Comparison of ENCODE assay signal across 11 cellular contexts in genomic region chr22:50600967-50601668, GRCh38. TPM values are rescaled to one million over a fixed set of nuclear protein-coding genes. Genes with fewer than 3 reads are reported as not detected.
DNase-seq lines count a peak whose midpoint lies in the region; ATAC-seq and TF ChIP-seq lines count a peak whose summit lies in the region.
"Had no signal": no experiment of that assay in that cellular context is flagged by ENCODE, and none has a peak within 500 bp of the region (broad histone marks: within the 10 kb centered on the region; RNA-seq: fewer than 3 reads in every experiment).

No MANE protein-coding gene starts in this region.

- ATAC-seq in GM23338 (no peak; the same call in 2 of the 3 replicates), HG03025 (IDR thresholded peaks at IDR 0.05; ENCODE audit: low FRiP score, unreplicated experiment) (no peak), HG02973 (IDR thresholded peaks at IDR 0.05; ENCODE audit: unreplicated experiment) (no peak)

- H3K4me2 ChIP-seq in GM23338 = peak overlapping the region; percentile 75

- H3K4me1 Mint-ChIP-seq in GM23338 (peaks cover 16% of the 10 kb centered on the region), MCF 10A (ENCODE audit: insufficient read depth, unreplicated experiment) (no peaks in the 10 kb centered on the region), nephron (peaks cover 14% of the 10 kb centered on the region)

- H3K9me2 ChIP-seq in GM23338 (ENCODE audit: insufficient read depth) = no peaks in the 10 kb centered on the region

- no peaks in the 10 kb centered on the region for H3F3A ChIP-seq in GM23338 (replicated peaks; ENCODE audit: low read depth)

- H3K4me3 Mint-ChIP-seq in GM23338 (peak overlapping the region; percentile 63), MCF 10A (ENCODE audit: unreplicated experiment) (peak overlapping the region; percentile 58), nephron (peak overlapping the region; percentile 67 to 88 (median 76))

- no peak for TF ChIP-seq CTCF in A673 (conservative IDR thresholded peaks at IDR 0.05; ENCODE audit: low read depth, low read length)
- TF ChIP-seq CTCF in GM23338 (conservative IDR thresholded peaks at IDR 0.05; ENCODE audit: low read depth in 2 of 2) = no peak
- no peak for TF ChIP-seq CTCF in MCF 10A (IDR thresholded peaks at IDR 0.05; ENCODE audit: unreplicated experiment)
- no peak for TF ChIP-seq CTCF in nephron (IDR thresholded peaks at IDR 0.05; ENCODE audit: unreplicated experiment in 3 of 3)

- DNase-seq in A673 (ENCODE audit: low spot score) (no peak), GM23338 (ENCODE audit: low spot score) (no peak), MCF 10A (ENCODE audit: unreplicated experiment) (no peak), SIG-M5 treated with dmso at 0.1 percent for 504 hours (lab: John Stamatoyannopoulos, UW; ENCODE audit: unreplicated experiment) (no peak)
- no peak for DNase-seq in activated CD8-positive, alpha-beta memory T cell treated with anti-CD3 and anti-CD28 coated beads, Interleukin-2, amount 50 U/mL, for 48 hours
- DNase-seq: activated CD4-positive, alpha-beta T cell treated with anti-CD3 and anti-CD28 coated beads, Interleukin-2, amount 50 U/mL, for 1 hour; NCI-H2081 treated with DMSO at 0.1 percent for 48 hours had no signal

- CTCF ChIA-PET in A673 (lab: Charles Lee) = interaction anchor here (0.5 kb wide), 1 partner anchor 19 kb away, joined by 3 read pairs; no protein-coding TSS in a partner anchor
- CTCF ChIA-PET in MCF 10A (lab: Yijun Ruan, JAX) = no interaction called here

- H4K20me1 ChIP-seq in GM23338 (replicated peaks; ENCODE audit: insufficient read depth) = no peaks in the 10 kb centered on the region; the same call in 1 of the 2 replicates

- POLR2A ChIA-PET in A673 (lab: Charles Lee; ENCODE audit: low non-redundant PET) = no interaction called here
- POLR2A ChIA-PET in MCF 10A (lab: Yijun Ruan, JAX) = interaction anchor here (2.6 kb wide), 1 partner anchor 20 kb away, joined by 5 read pairs; no protein-coding TSS in a partner anchor

- BruUV-seq in A673 (replicated peaks; lab: Mats Ljungman, UMichigan) (no TSS peak), MCF 10A (replicated peaks; lab: Mats Ljungman, UMichigan) (no TSS peak)

- 0 out of 3 replicates have a peak, but pooled peaks cover 3% of the 10 kb centered on the region for H3K9me3 Mint-ChIP-seq in GM23338
- no peaks in the 10 kb centered on the region for H3K9me3 Mint-ChIP-seq in MCF 10A (ENCODE audit: unreplicated experiment)
- H3K9me3 Mint-ChIP-seq in nephron = no peaks in the 10 kb centered on the region

- H3K27ac ChIP-seq in A673 (ENCODE audit: low read depth, low read length, poor library complexity, severe bottlenecking) (no peak overlapping the region), GM23338 (ENCODE audit: low read depth) (no peak overlapping the region)

- H3K36me3 Mint-ChIP-seq in GM23338 (ENCODE audit: low read depth) (peaks cover 3% of the 10 kb centered on the region; the same call in 1 of the 3 replicates), MCF 10A (ENCODE audit: insufficient read depth, unreplicated experiment) (peaks cover 6% of the 10 kb centered on the region), nephron (ENCODE audit: low read depth) (peaks cover 10% of the 10 kb centered on the region)

- intact Hi-C loops in A673 (cut with micrococcal nuclease; ENCODE audit: unreplicated experiment) (loop anchor here (10.0 kb wide), 1 partner anchor 56 kb away; the partner anchor contains the start of gene KLHDC7B), MCF 10A (cut with micrococcal nuclease) (no loop called here)

- no peaks in the 10 kb centered on the region for H3K36me3 ChIP-seq in A673 (ENCODE audit: insufficient read depth, low read length, poor library complexity, severe bottlenecking)
- no peaks in the 10 kb centered on the region for H3K36me3 ChIP-seq in GM23338 (ENCODE audit: insufficient read depth)

- no peaks in the 10 kb centered on the region for H3K79me2 ChIP-seq in GM23338 (replicated peaks; ENCODE audit: insufficient read depth)

- H3K4me1 ChIP-seq in A673 (ENCODE audit: insufficient read depth, low read length, poor library complexity, severe bottlenecking) (no peaks in the 10 kb centered on the region), GM23338 (ENCODE audit: insufficient read depth) (no peaks in the 10 kb centered on the region; the same call in 1 of the 2 replicates)

- H3K9me3 ChIP-seq in A673 (ENCODE audit: low read depth, low read length, poor library complexity, severe bottlenecking) = no peaks in the 10 kb centered on the region

- peaks cover 64% of the 10 kb centered on the region for H3K27me3 Mint-ChIP-seq in GM23338 (ENCODE audit: insufficient read depth, low read depth, poor library complexity)
- peaks cover 13% of the 10 kb centered on the region for H3K27me3 Mint-ChIP-seq in MCF 10A (ENCODE audit: insufficient read depth, unreplicated experiment)
- H3K27me3 Mint-ChIP-seq in nephron (ENCODE audit: low read depth) = peaks cover 28% of the 10 kb centered on the region

- H3K4me3 ChIP-seq in A673 (ENCODE audit: low read depth, low read length, poor library complexity, severe bottlenecking) (peak overlapping the region; percentile 51), GM23338 (peak overlapping the region; percentile 55)

- H3K27me3 ChIP-seq in A673 (replicated peaks; ENCODE audit: insufficient read depth, low read depth, low read length, poor library complexity) = no peaks in the 10 kb centered on the region
- peaks cover 91% of the 10 kb centered on the region for H3K27me3 ChIP-seq in GM23338 (ENCODE audit: insufficient read depth)

- no peak overlapping the region for H3K27ac Mint-ChIP-seq in GM23338
- H3K27ac Mint-ChIP-seq in MCF 10A (ENCODE audit: low read depth, unreplicated experiment) = no peak overlapping the region
- H3K27ac Mint-ChIP-seq in nephron = no peak overlapping the region

- no peak overlapping the region for H2AFZ ChIP-seq in GM23338

TF ChIP-seq in GM23338, 12 proteins besides CTCF, POLR2A, EP300 and RAD21:
- TF ChIP-seq EZH2 (IDR thresholded peaks at IDR 0.05; ENCODE audit: low read depth, unreplicated experiment) = peak; percentile 69
- no peak for TF ChIP-seq ETS1 (IDR thresholded peaks at IDR 0.05)
TF ChIP-seq in GM23338: peak in this region for 1.

RNA-seq across cellular contexts. Expression of gene MAPK8IP2, which starts 0.5 kb away (rescaled TPM):
- total RNA-seq in A673 (2021) (7.8 and 11.5 TPM in 2 replicates), MCF 10A (2022) (1.2 and 2.5 TPM in 2 replicates)
- total RNA-seq in GM23338 (2014; rRNA removed; shearing (Covaris generic)) = 2.8 and 3.5 TPM in 2 replicates
- 0.15 and 0.16 TPM in 2 replicates for polyA plus RNA-seq in GM23338 (2016; fragmentation: Nextera tagmentation; extraction: Ambion mirVana)

RNA-seq across cellular contexts. Expression of gene CHKB, which starts 18.5 kb away (rescaled TPM):
- 47.6 and 51.4 TPM in 2 replicates for total RNA-seq in A673 (2021)
- 51.2 and 67.0 TPM in 2 replicates for total RNA-seq in GM23338 (2014; rRNA removed; shearing (Covaris generic))
- polyA plus RNA-seq in GM23338 (2016; fragmentation: Nextera tagmentation; extraction: Ambion mirVana) = 61.6 and 63.7 TPM in 2 replicates
- total RNA-seq in MCF 10A (2022) = 51.4 and 60.6 TPM in 2 replicates

RNA-seq across cellular contexts. Expression of gene CPT1B, which starts 22.9 kb away (rescaled TPM):
- 19.2 and 28.3 TPM in 2 replicates for total RNA-seq in A673 (2021)
- total RNA-seq in GM23338 (2014; rRNA removed; shearing (Covaris generic)) = 5.5 and 14.4 TPM in 2 replicates
- polyA plus RNA-seq in GM23338 (2016; fragmentation: Nextera tagmentation; extraction: Ambion mirVana) = 5.6 and 6.4 TPM in 2 replicates
- 52.2 and 57.3 TPM in 2 replicates for total RNA-seq in MCF 10A (2022)

RNA-seq across cellular contexts. Expression of gene ARSA, which starts 26.8 kb away (rescaled TPM):
- total RNA-seq in A673 (2021) (15.6 and 19.6 TPM in 2 replicates), MCF 10A (2022) (21.3 and 22.0 TPM in 2 replicates)
- total RNA-seq in GM23338 (2014; rRNA removed; shearing (Covaris generic)) = 8.2 and 8.6 TPM in 2 replicates
- 7.1 and 8.1 TPM in 2 replicates for polyA plus RNA-seq in GM23338 (2016; fragmentation: Nextera tagmentation; extraction: Ambion mirVana)

RNA-seq across cellular contexts. Expression of gene SYCE3, which starts 38.4 kb away (rescaled TPM):
- total RNA-seq in A673 (2021) = not detected in 2 replicates
- total RNA-seq in GM23338 (2014; rRNA removed; shearing (Covaris generic)) = not detected in 2 replicates
- polyA plus RNA-seq in GM23338 (2016; fragmentation: Nextera tagmentation; extraction: Ambion mirVana) = not detected in 2 replicates
- 0.82 and 1.2 TPM in 2 replicates for total RNA-seq in MCF 10A (2022)
- total RNA-seq: renal cortical epithelial cell had no signal
